In the genomic region with DNA sequence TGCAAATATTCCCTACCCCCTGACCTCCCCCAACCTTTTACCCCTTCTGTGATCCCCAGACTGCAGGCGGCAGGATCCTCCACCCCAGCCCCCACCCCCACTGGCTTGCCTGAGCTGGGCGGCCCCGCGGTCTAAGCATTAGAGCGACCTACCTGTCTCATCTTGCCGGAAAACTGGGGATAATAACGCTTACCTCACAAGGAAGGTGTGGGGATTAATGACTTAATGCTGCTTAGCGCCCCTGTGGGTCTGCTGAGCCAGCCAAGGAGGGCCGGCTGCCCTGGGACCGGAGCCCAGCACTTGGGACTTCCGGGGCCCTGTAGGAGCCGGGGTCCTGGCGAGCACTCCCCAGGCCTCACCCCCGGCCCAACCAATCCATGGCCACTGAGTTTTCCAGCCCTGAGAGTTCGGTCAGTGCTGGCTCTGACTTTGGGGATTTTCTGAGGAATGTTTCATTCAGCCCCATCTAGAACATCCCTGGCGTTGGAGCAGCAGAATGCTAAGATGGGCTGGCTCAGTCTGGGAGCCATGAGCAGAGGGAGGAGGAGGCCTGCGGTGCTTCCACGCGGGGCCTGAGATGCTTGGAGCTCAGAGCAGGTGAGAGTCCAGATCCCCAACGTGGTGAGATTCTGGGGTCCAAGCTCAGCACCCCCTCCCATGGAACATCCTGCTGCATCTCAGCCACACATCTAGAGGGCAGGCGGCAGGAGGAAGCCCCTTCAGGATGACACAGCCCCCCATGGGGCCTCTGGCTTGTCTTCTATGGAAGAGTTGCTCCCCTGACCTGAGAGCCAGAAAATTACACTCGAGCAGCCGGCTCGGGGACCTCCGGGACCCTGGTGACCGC, we compare ENCODE assay signal across 19 cellular contexts.
"Had no signal": no experiment of that assay in that cellular context is flagged by ENCODE, and none has a peak within 500 bp of the region (broad histone marks: within the 10 kb centered on the region; RNA-seq: fewer than 3 reads in every experiment).

No MANE protein-coding gene starts in this region.

- H3K9me3 ChIP-seq: gastroesophageal sphincter, ovary, right lobe of liver, thoracic aorta, upper lobe of left lung had no signal

- H3K4me1 Mint-ChIP-seq: stimulated activated memory B cell treated with anti-CD40 and anti-IgM and Interleukin-4, amounts not matched to agents 10 μg/mL and 1 μg/mL and 100 μg/mL, for 72 hours had no signal

- H3K27me3 ChIP-seq: cardiac muscle cell, neural progenitor cell, ovary, right lobe of liver, upper lobe of left lung had no signal

- H3K9me3 Mint-ChIP-seq: activated naive CD4-positive, alpha-beta T cell treated with anti-CD3 and anti-CD28 coated beads, Interleukin-2, amount 50 U/mL, for 72 hours; activated T-helper 1 cell treated with anti-CD3 and anti-CD28 coated beads, Interleukin-12 subunit alpha, Interleukin-12 subunit beta, Interleukin-2, Interleukin-4 antibody, amounts not matched to agents 30 ng/mL and 10 ng/mL and 1 ng/mL, durations not matched to agents 14 hours and 24 hours and 36 hours; stimulated activated memory B cell treated with anti-CD40 and anti-IgM and Interleukin-4, amounts not matched to agents 10 μg/mL and 1 μg/mL and 100 μg/mL, for 72 hours had no signal

- H3K36me3 Mint-ChIP-seq: activated naive CD4-positive, alpha-beta T cell treated with anti-CD3 and anti-CD28 coated beads, Interleukin-2, amount 50 U/mL, for 72 hours; neural progenitor cell; stimulated activated memory B cell treated with anti-CD40 and anti-IgM and Interleukin-4, amounts not matched to agents 10 μg/mL and 1 μg/mL and 100 μg/mL, for 72 hours had no signal

- ATAC-seq: activated naive CD4-positive, alpha-beta T cell treated with anti-CD3 and anti-CD28 coated beads, Interleukin-2, amount 50 U/mL, for 72 hours; gastroesophageal sphincter; left colon; right lobe of liver; stimulated activated memory B cell treated with anti-CD40 and anti-IgM and Interleukin-4, amounts not matched to agents 10 μg/mL and 1 μg/mL and 100 μg/mL, for 72 hours had no signal

- H3K36me3 ChIP-seq: cardiac muscle cell, gastroesophageal sphincter, neural progenitor cell, ovary, right lobe of liver, thoracic aorta, upper lobe of left lung had no signal

- H3K27ac Mint-ChIP-seq: activated naive CD4-positive, alpha-beta T cell treated with anti-CD3 and anti-CD28 coated beads, Interleukin-2, amount 50 U/mL, for 72 hours; activated T-helper 1 cell treated with anti-CD3 and anti-CD28 coated beads, Interleukin-12 subunit alpha, Interleukin-12 subunit beta, Interleukin-2, Interleukin-4 antibody, amounts not matched to agents 30 ng/mL and 10 ng/mL and 1 ng/mL, durations not matched to agents 14 hours and 24 hours and 36 hours; stimulated activated memory B cell treated with anti-CD40 and anti-IgM and Interleukin-4, amounts not matched to agents 10 μg/mL and 1 μg/mL and 100 μg/mL, for 72 hours had no signal

- H3K4me1 ChIP-seq: neural progenitor cell had no signal

- DNase-seq: activated CD4-positive, alpha-beta T cell treated with anti-CD3 and anti-CD28 coated beads, Interleukin-2, amount 50 U/mL, for 4 hours; activated gamma-delta T cell treated with Interleukin-2 at 50 U/mL for 16 hours; left colon; ovary; stimulated activated CD4-positive, alpha-beta T cell treated with anti-CD3 and anti-CD28 coated beads, Interleukin-4, amount 100 ng/mL, for 4 hours; T-helper 2 cell; upper lobe of left lung had no signal

- H3K27ac ChIP-seq: cardiac muscle cell, gastroesophageal sphincter, neural progenitor cell, ovary, right lobe of liver, thoracic aorta, upper lobe of left lung, VCaP had no signal

- H3K4me3 Mint-ChIP-seq: activated T-helper 1 cell treated with anti-CD3 and anti-CD28 coated beads, Interleukin-12 subunit alpha, Interleukin-12 subunit beta, Interleukin-2, Interleukin-4 antibody, amounts not matched to agents 30 ng/mL and 10 ng/mL and 1 ng/mL, durations not matched to agents 14 hours and 24 hours and 36 hours; stimulated activated memory B cell treated with anti-CD40 and anti-IgM and Interleukin-4, amounts not matched to agents 10 μg/mL and 1 μg/mL and 100 μg/mL, for 72 hours had no signal

- FAIRE-seq: islet of Langerhans had no signal

- H3K4me3 ChIP-seq: cardiac muscle cell, gastroesophageal sphincter, lung, neural progenitor cell, ovary, right lobe of liver, smooth muscle cell, thoracic aorta, upper lobe of left lung had no signal
